ENCODE assay signal across 13 cellular contexts in the genomic region with DNA sequence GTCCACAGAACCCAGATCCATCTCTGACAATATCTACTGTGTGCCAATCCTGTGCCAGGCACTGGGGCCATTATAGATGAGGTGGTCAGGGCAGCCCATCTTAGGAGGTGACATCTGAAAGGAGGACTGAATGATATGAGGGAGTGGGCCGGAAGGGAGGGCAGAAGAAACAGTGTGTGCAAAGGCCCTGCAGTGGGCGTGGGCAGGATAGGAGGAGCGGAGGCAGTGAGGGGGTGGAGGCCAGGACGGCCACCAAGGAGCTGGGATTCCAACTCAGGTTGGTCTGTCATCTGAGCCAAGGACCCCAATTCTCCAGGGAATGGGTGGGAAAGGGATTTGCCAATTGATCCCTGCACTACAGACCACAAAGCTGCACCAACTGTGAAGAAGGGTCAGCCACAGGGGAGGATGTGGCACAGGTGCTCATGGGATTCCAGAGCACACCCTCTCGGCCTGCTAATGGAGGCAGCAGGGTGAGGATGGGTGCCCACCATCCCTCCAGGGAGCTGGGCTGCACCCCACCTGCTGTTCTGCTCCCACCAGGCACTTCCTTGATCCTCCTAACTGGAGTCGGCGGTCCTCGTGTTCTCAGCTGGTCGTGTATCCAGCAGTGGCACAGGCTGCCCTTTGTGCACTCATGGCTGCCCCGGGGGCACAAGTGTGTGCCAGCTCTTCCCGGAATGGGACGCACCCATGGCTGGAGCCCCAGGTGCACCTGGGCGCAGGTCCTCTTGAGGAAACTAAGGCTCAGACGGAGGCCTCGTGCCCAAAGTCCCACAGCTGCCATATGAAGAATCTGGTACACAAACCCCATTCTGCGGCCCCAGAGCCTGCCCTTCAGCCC. TPM values are rescaled to one million over a fixed set of nuclear protein-coding genes. Genes with fewer than 3 reads are reported as not detected.
A peak's percentile ranks its signal among the peaks of the same experiment; 100 is the strongest.
DNase-seq lines count a peak whose midpoint lies in the region; ATAC-seq and TF ChIP-seq lines count a peak whose summit lies in the region.
"Had no signal": no experiment of that assay in that cellular context is flagged by ENCODE, and none has a peak within 500 bp of the region (broad histone marks: within the 10 kb centered on the region; RNA-seq: fewer than 3 reads in every experiment).

No MANE protein-coding gene starts in this region.

- no peak overlapping the region for H3K4me2 ChIP-seq in DND-41 (ENCODE audit: insufficient read depth, low read length)

- no peak for DNase-seq in DND-41
- no peak for DNase-seq in RWPE2 (ENCODE audit: low spot score)
- DNase-seq in epithelial cell of prostate (ENCODE audit: low read depth, low spot score): no peak
- DNase-seq in psoas muscle: no peak
- DNase-seq in inferior parietal cortex (ENCODE audit: extremely low spot score): no peak
- DNase-seq in posterior vena cava (ENCODE audit: low spot score): no peak
- DNase-seq: foreskin melanocyte, left ventricle myocardium superior, NCI-H526 treated with DMSO at 0.1 percent for 48 hours, posterior cingulate gyrus had no signal

- no peak overlapping the region for H3K9ac ChIP-seq in DND-41 (ENCODE audit: low read depth, low read length)

- WGBS in psoas muscle, 3 donors: 84 to 91% (median 86%) methylated on average over 16 of the region's 16 CpGs

- peak overlapping the region; percentile 34 for H3K27ac ChIP-seq in DND-41 (ENCODE audit: low read length)
- H3K27ac ChIP-seq in RWPE2 (ENCODE audit: poor library complexity, severe bottlenecking): peak overlapping the region; percentile 94
- peak overlapping the region; percentile 97 for H3K27ac ChIP-seq in epithelial cell of prostate
- H3K27ac ChIP-seq in psoas muscle: peak overlapping the region; percentile 92
- H3K27ac ChIP-seq: SJSA1 had no signal

- peaks cover 22% of the 10 kb centered on the region for H3K79me2 ChIP-seq in DND-41 (ENCODE audit: insufficient read depth, low read length)

- H3K4me1 ChIP-seq in DND-41 (ENCODE audit: insufficient read depth, low read length) (peaks cover 44% of the 10 kb centered on the region), RWPE2 (ENCODE audit: insufficient read depth, poor library complexity, severe bottlenecking) (peaks cover 35% of the 10 kb centered on the region), psoas muscle (peaks cover 60% of the 10 kb centered on the region)

- H3K9me3 ChIP-seq in DND-41 (ENCODE audit: insufficient read depth, low read length, severe bottlenecking): no peaks in the 10 kb centered on the region
- no peaks in the 10 kb centered on the region for H3K9me3 ChIP-seq in RWPE2 (ENCODE audit: severe bottlenecking)
- no peaks in the 10 kb centered on the region for H3K9me3 ChIP-seq in psoas muscle
- H3K9me3 ChIP-seq: HAP-1, SJSA1 had no signal

- intact Hi-C loops in psoas muscle (cut with DNase I): no loop called here
- intact Hi-C loops in posterior vena cava (cut with DNase I): no loop called here

- ATAC-seq in DND-41 (ENCODE audit: insufficient read depth, low read depth) (no peak), RWPE2 (ENCODE audit: low read depth) (no peak), psoas muscle (no peak), SK-N-SH treated with all-trans-retinoic acid at 6 μM for 48 hours (no peak)
- ATAC-seq: left ventricle myocardium superior had no signal

- H3K27me3 ChIP-seq in DND-41 (ENCODE audit: insufficient read depth, low read length, poor library complexity) (no peaks in the 10 kb centered on the region), RWPE2 (ENCODE audit: insufficient read depth, poor library complexity, severe bottlenecking) (no peaks in the 10 kb centered on the region), psoas muscle (ENCODE audit: insufficient read depth in 3 of 3, low read length in 2 of 3) (no peaks in the 10 kb centered on the region)
- H3K27me3 ChIP-seq: SJSA1 had no signal

- H3K36me3 ChIP-seq in DND-41 (ENCODE audit: insufficient read depth, low read length) (peaks cover 4% of the 10 kb centered on the region; the same call in 1 of the 2 replicates), RWPE2 (ENCODE audit: low read depth) (peaks cover 48% of the 10 kb centered on the region), psoas muscle (ENCODE audit: insufficient read depth in 1 of 2, low read depth in 1 of 2) (no peaks in the 10 kb centered on the region)

- no peak overlapping the region for H2AFZ ChIP-seq in DND-41 (ENCODE audit: low read depth, low read length)

- peaks cover 26% of the 10 kb centered on the region; the same call in 1 of the 2 replicates for H4K20me1 ChIP-seq in DND-41 (ENCODE audit: insufficient read depth, low read length)

- no peak for TF ChIP-seq CTCF in DND-41 (IDR thresholded peaks at IDR 0.05; ENCODE audit: borderline replicate concordance, extremely low read depth, low read length, poor library complexity, severe bottlenecking)
- TF ChIP-seq CTCF in RWPE2 (IDR thresholded peaks at IDR 0.05; ENCODE audit: poor library complexity, severe bottlenecking): no peak
- no peak for TF ChIP-seq CTCF in psoas muscle (IDR thresholded peaks at IDR 0.05)

- H3K4me3 ChIP-seq in DND-41 (ENCODE audit: low read depth in 1 of 2, low read length in 2 of 2) (no peak overlapping the region), RWPE2 (ENCODE audit: severe bottlenecking) (no peak overlapping the region), psoas muscle (no peak overlapping the region)
- H3K4me3 ChIP-seq: HAP-1, SJSA1 had no signal

TF ChIP-seq in SK-N-SH treated with all-trans-retinoic acid at 6 μM for 48 hours, 23 proteins besides CTCF, POLR2A, EP300 and RAD21:
- TF ChIP-seq, protein P1, sequence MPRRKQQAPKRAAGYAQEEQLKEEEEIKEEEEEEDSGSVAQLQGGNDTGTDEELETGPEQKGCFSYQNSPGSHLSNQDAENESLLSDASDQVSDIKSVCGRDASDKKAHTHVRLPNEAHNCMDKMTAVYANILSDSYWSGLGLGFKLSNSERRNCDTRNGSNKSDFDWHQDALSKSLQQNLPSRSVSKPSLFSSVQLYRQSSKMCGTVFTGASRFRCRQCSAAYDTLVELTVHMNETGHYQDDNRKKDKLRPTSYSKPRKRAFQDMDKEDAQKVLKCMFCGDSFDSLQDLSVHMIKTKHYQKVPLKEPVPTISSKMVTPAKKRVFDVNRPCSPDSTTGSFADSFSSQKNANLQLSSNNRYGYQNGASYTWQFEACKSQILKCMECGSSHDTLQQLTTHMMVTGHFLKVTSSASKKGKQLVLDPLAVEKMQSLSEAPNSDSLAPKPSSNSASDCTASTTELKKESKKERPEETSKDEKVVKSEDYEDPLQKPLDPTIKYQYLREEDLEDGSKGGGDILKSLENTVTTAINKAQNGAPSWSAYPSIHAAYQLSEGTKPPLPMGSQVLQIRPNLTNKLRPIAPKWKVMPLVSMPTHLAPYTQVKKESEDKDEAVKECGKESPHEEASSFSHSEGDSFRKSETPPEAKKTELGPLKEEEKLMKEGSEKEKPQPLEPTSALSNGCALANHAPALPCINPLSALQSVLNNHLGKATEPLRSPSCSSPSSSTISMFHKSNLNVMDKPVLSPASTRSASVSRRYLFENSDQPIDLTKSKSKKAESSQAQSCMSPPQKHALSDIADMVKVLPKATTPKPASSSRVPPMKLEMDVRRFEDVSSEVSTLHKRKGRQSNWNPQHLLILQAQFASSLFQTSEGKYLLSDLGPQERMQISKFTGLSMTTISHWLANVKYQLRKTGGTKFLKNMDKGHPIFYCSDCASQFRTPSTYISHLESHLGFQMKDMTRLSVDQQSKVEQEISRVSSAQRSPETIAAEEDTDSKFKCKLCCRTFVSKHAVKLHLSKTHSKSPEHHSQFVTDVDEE (CRISPR knock-in tag; IDR thresholded peaks at IDR 0.05): no peak
- TF ChIP-seq RARB (CRISPR knock-in tag; IDR thresholded peaks at IDR 0.05): no peak
- no peak for TF ChIP-seq ZFP30 (CRISPR knock-in tag; IDR thresholded peaks at IDR 0.05)
- no peak for TF ChIP-seq SNAI2 (CRISPR knock-in tag; IDR thresholded peaks at IDR 0.05)
- no peak for TF ChIP-seq OSR1 (CRISPR knock-in tag; IDR thresholded peaks at IDR 0.05)
- TF ChIP-seq TOX (CRISPR knock-in tag; IDR thresholded peaks at IDR 0.05; ENCODE audit: borderline replicate concordance): no peak
- TF ChIP-seq BACH2 (CRISPR knock-in tag; IDR thresholded peaks at IDR 0.05; ENCODE audit: borderline replicate concordance): no peak
- TF ChIP-seq ISL1 (CRISPR knock-in tag; IDR thresholded peaks at IDR 0.05): no peak
- no peak for TF ChIP-seq GLIS3 (CRISPR knock-in tag; IDR thresholded peaks at IDR 0.05)
- TF ChIP-seq ZNF70 (CRISPR knock-in tag; IDR thresholded peaks at IDR 0.05): no peak
- no peak for TF ChIP-seq POU6F1 (CRISPR knock-in tag; IDR thresholded peaks at IDR 0.05; ENCODE audit: borderline replicate concordance, low read depth)
- no peak for TF ChIP-seq ZC3H10 (CRISPR knock-in tag; IDR thresholded peaks at IDR 0.05)
TF ChIP-seq in SK-N-SH treated with all-trans-retinoic acid at 6 μM for 48 hours: peak in this region for 0.

RNA-seq across cellular contexts. Expression of gene SREBF1, which starts 9.6 kb away (rescaled TPM):
- total RNA-seq in psoas muscle (10 to 100 TPM; 16.1 to 43.0 (median 31.1) TPM), posterior vena cava (10 to 100 TPM; 29.3 to 62.7 TPM)
- 10 to 100 TPM in 2 of 3 donors, 1 to 10 TPM in 1; 6.2 to 19.2 (median 17.7) TPM for polyA plus RNA-seq in psoas muscle

Comparison
In these comparisons a context has a peak if more than half of its experiments do, and no peak if none do; other contexts are left out.
1. H3K27ac ChIP-seq: peak in every context shown above with its lines; median percentile 97 in epithelial cell of prostate; 94 in RWPE2; 92 in psoas muscle; 34 in DND-41.